8 cellular contexts compared by ENCODE assay signal in genomic region chr17:62477111-62477510, GRCh38. TPM values are rescaled to one million over a fixed set of nuclear protein-coding genes. Genes with fewer than 3 reads are reported as not detected.
DNase-seq lines count a peak whose midpoint lies in the region; ATAC-seq and TF ChIP-seq lines count a peak whose summit lies in the region.
"Not testable (repeated sequence)": the region's sequence is repeated elsewhere in the genome, so short reads cannot be mapped to it uniquely, and the experiment has no call there.

No MANE protein-coding gene starts in this region.

- peak overlapping the region; percentile 1; the same call in 1 of the 2 replicates for H3K14ac ChIP-seq in IMR-90 (replicated peaks; ENCODE audit: low read depth, low read length)

- not testable (repeated sequence) for H3K4me1 ChIP-seq in CD4-positive, CD25-positive, alpha-beta regulatory T cell (ENCODE audit: control insufficient read depth, insufficient read depth, low read length, poor library complexity, severe bottlenecking); IMR-90 (ENCODE audit: control insufficient read depth, insufficient read depth, low read length); osteoblast (ENCODE audit: insufficient read depth, low read length); thymus (ENCODE audit: control insufficient read depth, insufficient read depth, low read length)
- peaks cover 3 to 31% of the 10 kb centered on the region in 2 donors for H3K4me1 ChIP-seq in left lung

- H3K9me3 Mint-ChIP-seq in CD4-positive, CD25-positive, alpha-beta regulatory T cell; T-helper 2 cell treated with Interferon-gamma antibody and Interleukin-4, amounts not matched to agents 5 μg/mL and 100 μg/mL, for 36 hours; activated naive CD8-positive, alpha-beta T cell treated with anti-CD3 and anti-CD28 coated beads, Interleukin-2, amount 10 ng/mL, durations not matched to agents 7 days and 5 days; endothelial cell (ENCODE audit: unreplicated experiment): not testable (repeated sequence)

- dilution Hi-C loops in IMR-90 (cut with HindIII; ENCODE audit: low sequenced_read_pairs, unreplicated experiment), result not testable (repeated sequence)

- H4K91ac ChIP-seq in IMR-90 (ENCODE audit: insufficient read depth, low read depth, low read length), result not testable (repeated sequence)

- not testable (repeated sequence) for H3K36me3 ChIP-seq in CD4-positive, CD25-positive, alpha-beta regulatory T cell (ENCODE audit: control insufficient read depth, insufficient read depth, low read length); IMR-90 (ENCODE audit: control insufficient read depth, insufficient read depth, low read length); left lung; osteoblast (ENCODE audit: insufficient read depth, low read length); thymus (ENCODE audit: control insufficient read depth, insufficient read depth)

- not testable (repeated sequence) for H2BK15ac ChIP-seq in IMR-90 (ENCODE audit: low read depth, low read length)

- not testable (repeated sequence) for H3K9me1 ChIP-seq in IMR-90 (ENCODE audit: insufficient read depth, low read length)

- TF ChIP-seq POLR2A in IMR-90 (IDR thresholded peaks at IDR 0.05; ENCODE audit: low read depth, low read length), result not testable (repeated sequence)

- WGBS in IMR-90 (ENCODE audit: extremely low coverage in 2 of 2, insufficient read length in 1 of 2), 2 experiments, result 88% methylated on average over 2 of the region's 8 CpGs; no CpG with 5 or more reads in 1 of the 2 experiments
- 96% methylated on average over 8 of the region's 8 CpGs for WGBS in thymus

- in situ Hi-C loops in IMR-90 (cut with MboI; ENCODE audit: low sequenced_read_pairs), result not testable (repeated sequence)

- ATAC-seq in CD4-positive, CD25-positive, alpha-beta regulatory T cell (ENCODE audit: low read depth in 2 of 2); IMR-90 (ENCODE audit: low read depth); activated naive CD8-positive, alpha-beta T cell treated with anti-CD3 and anti-CD28 coated beads, Interleukin-2, amount 10 ng/mL, durations not matched to agents 7 days and 5 days (ENCODE audit: low read depth); left lung: not testable (repeated sequence)

- not testable (repeated sequence) for H3K56ac ChIP-seq in IMR-90 (ENCODE audit: extremely low read depth, insufficient read depth, low read length)

- POLR2A ChIA-PET in IMR-90 (lab: Charles Lee; ENCODE audit: unreplicated experiment); activated naive CD8-positive, alpha-beta T cell treated with anti-CD3 and anti-CD28 coated beads, Interleukin-2, amount 10 ng/mL, durations not matched to agents 7 days and 5 days (lab: Charles Lee): not testable (repeated sequence)

- H3K18ac ChIP-seq in IMR-90 (ENCODE audit: low read depth, low read length), result not testable (repeated sequence)

- H3K36me3 Mint-ChIP-seq in CD4-positive, CD25-positive, alpha-beta regulatory T cell; T-helper 2 cell treated with Interferon-gamma antibody and Interleukin-4, amounts not matched to agents 5 μg/mL and 100 μg/mL, for 36 hours (ENCODE audit: low read depth); activated naive CD8-positive, alpha-beta T cell treated with anti-CD3 and anti-CD28 coated beads, Interleukin-2, amount 10 ng/mL, durations not matched to agents 7 days and 5 days: not testable (repeated sequence)
- peaks cover 13% of the 10 kb centered on the region for H3K36me3 Mint-ChIP-seq in endothelial cell (ENCODE audit: low read depth, unreplicated experiment)

- not testable (repeated sequence) for TF ChIP-seq CTCF in IMR-90 (conservative IDR thresholded peaks at IDR 0.05; ENCODE audit: low read depth, low read length); endothelial cell (IDR thresholded peaks at IDR 0.05; ENCODE audit: unreplicated experiment); left lung (IDR thresholded peaks at IDR 0.05); osteoblast (IDR thresholded peaks at IDR 0.05; ENCODE audit: extremely low read depth, low read depth, low read length)

- not testable (repeated sequence) for H3K27me3 Mint-ChIP-seq in CD4-positive, CD25-positive, alpha-beta regulatory T cell; T-helper 2 cell treated with Interferon-gamma antibody and Interleukin-4, amounts not matched to agents 5 μg/mL and 100 μg/mL, for 36 hours (ENCODE audit: low read depth); activated naive CD8-positive, alpha-beta T cell treated with anti-CD3 and anti-CD28 coated beads, Interleukin-2, amount 10 ng/mL, durations not matched to agents 7 days and 5 days
- peaks cover 11% of the 10 kb centered on the region for H3K27me3 Mint-ChIP-seq in endothelial cell (ENCODE audit: unreplicated experiment)

- not testable (repeated sequence) for H2AK9ac ChIP-seq in IMR-90 (replicated peaks; ENCODE audit: low read depth, low read length, poor library complexity)

- H4K20me1 ChIP-seq in IMR-90 (ENCODE audit: insufficient read depth, low read length); osteoblast (ENCODE audit: insufficient read depth, low read length): not testable (repeated sequence)

- not testable (repeated sequence) for H2BK120ac ChIP-seq in IMR-90 (ENCODE audit: low read depth, low read length)

- H3K23ac ChIP-seq in IMR-90 (ENCODE audit: low read depth, low read length), result peak overlapping the region; percentile 82; the same call in 1 of the 2 replicates

- H2BK20ac ChIP-seq in IMR-90 (ENCODE audit: low read depth, low read length), result not testable (repeated sequence)

- peak overlapping the region; percentile 75 to 91 (median 83) for H3K27ac Mint-ChIP-seq in CD4-positive, CD25-positive, alpha-beta regulatory T cell
- H3K27ac Mint-ChIP-seq in T-helper 2 cell treated with Interferon-gamma antibody and Interleukin-4, amounts not matched to agents 5 μg/mL and 100 μg/mL, for 36 hours, result peak overlapping the region; percentile 84
- H3K27ac Mint-ChIP-seq in activated naive CD8-positive, alpha-beta T cell treated with anti-CD3 and anti-CD28 coated beads, Interleukin-2, amount 10 ng/mL, durations not matched to agents 7 days and 5 days, result peak overlapping the region; percentile 73
- H3K27ac Mint-ChIP-seq in endothelial cell (ENCODE audit: unreplicated experiment), result peak overlapping the region; percentile 79

- not testable (repeated sequence) for TF ChIP-seq RAD21 in IMR-90 (IDR thresholded peaks at IDR 0.05; ENCODE audit: low read length)

- peak overlapping the region; percentile 41 for H3K4me3 ChIP-seq in CD4-positive, CD25-positive, alpha-beta regulatory T cell (ENCODE audit: low read depth, low read length)
- H3K4me3 ChIP-seq in IMR-90 (ENCODE audit: insufficient read depth, low read depth, low read length), result peak overlapping the region; percentile 79
- H3K4me3 ChIP-seq in left lung, result peak overlapping the region; percentile 55 to 64
- H3K4me3 ChIP-seq in osteoblast (ENCODE audit: insufficient read depth, low read length), result peak overlapping the region; percentile 72
- H3K4me3 ChIP-seq in thymus (ENCODE audit: low read length), result peak overlapping the region; percentile 85

- H2BK5ac ChIP-seq in IMR-90 (ENCODE audit: low read depth, low read length, poor library complexity, severe bottlenecking), result not testable (repeated sequence)

- DNase-seq in CD4-positive, CD25-positive, alpha-beta regulatory T cell; IMR-90; T-helper 2 cell treated with Interferon-gamma antibody and Interleukin-4, amounts not matched to agents 5 μg/mL and 100 μg/mL, for 36 hours (ENCODE audit: low spot score); activated naive CD8-positive, alpha-beta T cell treated with anti-CD3 and anti-CD28 coated beads, Interleukin-2, amount 10 ng/mL, durations not matched to agents 7 days and 5 days; endothelial cell (ENCODE audit: low spot score); left lung; osteoblast (ENCODE audit: insufficient read length, low spot score, missing footprints): not testable (repeated sequence)

- H2AFZ ChIP-seq in IMR-90 (replicated peaks; ENCODE audit: low read length, poor library complexity); osteoblast (ENCODE audit: low read length): not testable (repeated sequence)

- intact Hi-C loops in IMR-90 (cut with micrococcal nuclease); left lung (cut with DNase I): not testable (repeated sequence)

- H3K9me3 ChIP-seq in CD4-positive, CD25-positive, alpha-beta regulatory T cell (ENCODE audit: control insufficient read depth in 2 of 2, low read length in 2 of 2); IMR-90 (ENCODE audit: control insufficient read depth, insufficient read depth, low read length); left lung; osteoblast (ENCODE audit: low read depth, low read length); thymus (ENCODE audit: control insufficient read depth): not testable (repeated sequence)

- peaks cover 29% of the 10 kb centered on the region for H3K79me2 ChIP-seq in osteoblast (ENCODE audit: insufficient read depth, low read length)

- H3K27me3 ChIP-seq in CD4-positive, CD25-positive, alpha-beta regulatory T cell (ENCODE audit: control insufficient read depth, insufficient read depth, low read length); IMR-90 (ENCODE audit: control insufficient read depth, insufficient read depth, low read length); left lung; osteoblast (ENCODE audit: insufficient read depth, low read length); thymus (ENCODE audit: control insufficient read depth, insufficient read depth): not testable (repeated sequence)

- not testable (repeated sequence) for H3K9ac ChIP-seq in IMR-90 (ENCODE audit: low read depth, low read length)

- H3K79me1 ChIP-seq in IMR-90 (ENCODE audit: low read depth in 1 of 2, low read length in 2 of 2), result peaks cover 10 to 19% of the 10 kb centered on the region in 2 experiments

- peak overlapping the region; percentile 59; the same call in 1 of the 2 replicates for H2AK5ac ChIP-seq in IMR-90 (ENCODE audit: low read depth, low read length)

- not testable (repeated sequence) for H4K8ac ChIP-seq in IMR-90 (ENCODE audit: low read depth in 2 of 2, low read length in 2 of 2)

- H4K5ac ChIP-seq in IMR-90 (ENCODE audit: low read depth, low read length), result peak overlapping the region; percentile 63; the same call in 1 of the 2 replicates

- H3K4me1 Mint-ChIP-seq in CD4-positive, CD25-positive, alpha-beta regulatory T cell, result peaks cover 15 to 36% (median 24%) of the 10 kb centered on the region in 4 donors
- peaks cover 17% of the 10 kb centered on the region for H3K4me1 Mint-ChIP-seq in T-helper 2 cell treated with Interferon-gamma antibody and Interleukin-4, amounts not matched to agents 5 μg/mL and 100 μg/mL, for 36 hours (ENCODE audit: low read depth)
- H3K4me1 Mint-ChIP-seq in activated naive CD8-positive, alpha-beta T cell treated with anti-CD3 and anti-CD28 coated beads, Interleukin-2, amount 10 ng/mL, durations not matched to agents 7 days and 5 days, result peaks cover 17% of the 10 kb centered on the region
- peaks cover 16% of the 10 kb centered on the region for H3K4me1 Mint-ChIP-seq in endothelial cell (ENCODE audit: unreplicated experiment)

- not testable (repeated sequence) for H3K27ac ChIP-seq in CD4-positive, CD25-positive, alpha-beta regulatory T cell (ENCODE audit: insufficient read depth, low read length, poor library complexity, severe bottlenecking); IMR-90 (ENCODE audit: insufficient read depth, low read length); osteoblast (ENCODE audit: low read depth, low read length); thymus (ENCODE audit: low read depth)
- peak overlapping the region in 1 of 2 donors; percentile 88 for H3K27ac ChIP-seq in left lung

- peak overlapping the region; percentile 86 to 91 (median 88) for H3K4me3 Mint-ChIP-seq in CD4-positive, CD25-positive, alpha-beta regulatory T cell
- H3K4me3 Mint-ChIP-seq in T-helper 2 cell treated with Interferon-gamma antibody and Interleukin-4, amounts not matched to agents 5 μg/mL and 100 μg/mL, for 36 hours, result peak overlapping the region; percentile 84
- H3K4me3 Mint-ChIP-seq in activated naive CD8-positive, alpha-beta T cell treated with anti-CD3 and anti-CD28 coated beads, Interleukin-2, amount 10 ng/mL, durations not matched to agents 7 days and 5 days, result peak overlapping the region; percentile 81
- H3K4me3 Mint-ChIP-seq in endothelial cell (ENCODE audit: unreplicated experiment), result peak overlapping the region; percentile 91

- H3K4ac ChIP-seq in IMR-90 (ENCODE audit: low read depth, low read length), result not testable (repeated sequence)

- peak overlapping the region; percentile 90 for H3K4me2 ChIP-seq in IMR-90 (ENCODE audit: low read depth, low read length)
- H3K4me2 ChIP-seq in osteoblast (ENCODE audit: insufficient read depth, low read length), result peak overlapping the region; percentile 69

- CTCF ChIA-PET in IMR-90 (lab: Yijun Ruan, JAX), result not testable (repeated sequence)

- BruUV-seq in IMR-90 (replicated peaks; lab: Mats Ljungman, UMichigan), result TSS peak; percentile 36

RNA-seq across cellular contexts. Expression of gene TLK2, which starts 1.5 kb away (rescaled TPM):
- total RNA-seq in CD4-positive, CD25-positive, alpha-beta regulatory T cell, result 89.5 TPM
- polyA plus RNA-seq in CD4-positive, CD25-positive, alpha-beta regulatory T cell, result 10 to 100 TPM in 2 of 4 donors, 1 to 10 TPM in 2; 6.9 to 13.4 (median 10.2) TPM
- total RNA-seq in IMR-90 (2012; rRNA removed) (35.7 and 42.2 TPM in 2 replicates), endothelial cell (ENCODE audit: unreplicated experiment) (47.5 TPM), left lung (10 to 100 TPM; 32.2 to 34.7 TPM), osteoblast (51.3 and 52.8 TPM in 2 replicates)
- polyA plus RNA-seq in IMR-90 (2012; rRNA removed) (34.2 and 39.4 TPM in 2 replicates), thymus (18.7 TPM)
- 12.8 and 13.6 TPM in 2 replicates for polyA plus RNA-seq in IMR-90 (2012; cell fraction: cytosol; rRNA removed)
- 6.6 and 45.8 TPM in 2 replicates for polyA plus RNA-seq in IMR-90 (2012; cell fraction: nucleus; rRNA removed; ENCODE audit: low replicate concordance)
- total RNA-seq in activated naive CD8-positive, alpha-beta T cell treated with anti-CD3 and anti-CD28 coated beads, Interleukin-2, amount 10 ng/mL, durations not matched to agents 7 days and 5 days, result 10 to 100 TPM; 47.1 to 59.3 TPM

RNA-seq across cellular contexts. Expression of gene METTL2A, which starts 53.4 kb away (rescaled TPM):
- total RNA-seq in CD4-positive, CD25-positive, alpha-beta regulatory T cell, result 10.4 TPM
- polyA plus RNA-seq in CD4-positive, CD25-positive, alpha-beta regulatory T cell, result 10 to 100 TPM; 10.6 to 12.9 (median 12.4) TPM
- total RNA-seq in IMR-90 (2012; rRNA removed) (24.6 and 28.9 TPM in 2 replicates), endothelial cell (ENCODE audit: unreplicated experiment) (15.9 TPM), left lung (10 to 100 TPM; 16.1 to 20.0 TPM), osteoblast (20.9 and 24.6 TPM in 2 replicates)
- polyA plus RNA-seq in IMR-90 (2012; rRNA removed) (10.8 and 12.0 TPM in 2 replicates), thymus (9.8 TPM)
- 3.6 and 6.0 TPM in 2 replicates for polyA plus RNA-seq in IMR-90 (2012; cell fraction: cytosol; rRNA removed)
- 1.7 and 5.0 TPM in 2 replicates for polyA plus RNA-seq in IMR-90 (2012; cell fraction: nucleus; rRNA removed; ENCODE audit: low replicate concordance)
- total RNA-seq in activated naive CD8-positive, alpha-beta T cell treated with anti-CD3 and anti-CD28 coated beads, Interleukin-2, amount 10 ng/mL, durations not matched to agents 7 days and 5 days, result 10 to 100 TPM; 17.7 to 17.8 TPM
